Comparison of ENCODE assay signal across 29 cellular contexts in genomic region chr16:56399492-56399891, GRCh38.
"Had no signal": no experiment of that assay in that cellular context is flagged by ENCODE, and none has a peak within 500 bp of the region (broad histone marks: within the 10 kb centered on the region; RNA-seq: fewer than 3 reads in every experiment).

No MANE protein-coding gene starts in this region.

- H3K4me3 ChIP-seq: cardiac muscle cell, hepatocyte, pancreas, vagina had no signal

- H2AFZ ChIP-seq: hepatocyte had no signal

- H3K4me2 ChIP-seq: hepatocyte had no signal

- H3K27ac ChIP-seq: cardiac muscle cell, hepatocyte, pancreas, vagina had no signal

- H3K4me3 Mint-ChIP-seq: activated B cell treated with CpG ODN at 0.5 μM for 24 hours; activated CD4-positive, alpha-beta T cell treated with anti-CD3 and anti-CD28 coated beads for 36 hours; activated naive CD8-positive, alpha-beta T cell treated with anti-CD3 and anti-CD28 coated beads, Interleukin-2, amount 10 ng/mL, durations not matched to agents 7 days and 5 days; activated T-cell treated with anti-CD3 and anti-CD28 coated beads, Interleukin-2, amount 50 U/mL, for 24 hours; dendritic cell treated with granulocyte-macrophage colony-stimulating factor and Interleukin-4, amounts not matched to agents 40 ng/mL and 50 ng/mL, for 4 days; immature natural killer cell; nephron; stimulated activated memory B cell treated with anti-CD40 and anti-IgM and Interleukin-4, amounts not matched to agents 10 μg/mL and 1 μg/mL and 100 μg/mL, for 72 hours had no signal

- H3K27me3 ChIP-seq: cardiac muscle cell, hepatocyte, pancreas, vagina had no signal

- H3K4me1 ChIP-seq: pancreas, vagina had no signal

- H3K9me3 Mint-ChIP-seq: activated B cell treated with CpG ODN at 0.5 μM for 24 hours; activated T-cell treated with anti-CD3 and anti-CD28 coated beads, Interleukin-2, amount 50 U/mL, for 24 hours; activated T-helper 2 cell treated with anti-CD3 and anti-CD28 coated beads, Interferon-gamma antibody, Interleukin-2, Interleukin-4, amounts not matched to agents 10 μg/mL and 5 μg/mL and 100 μg/mL, durations not matched to agents 14 hours and 24 hours and 36 hours; dendritic cell treated with granulocyte-macrophage colony-stimulating factor and Interleukin-4, amounts not matched to agents 40 ng/mL and 50 ng/mL, for 4 days; immature natural killer cell; stimulated activated memory B cell treated with anti-CD40 and anti-IgM and Interleukin-4, amounts not matched to agents 10 μg/mL and 1 μg/mL and 100 μg/mL, for 72 hours had no signal

- H3K27ac Mint-ChIP-seq: activated B cell treated with CpG ODN at 0.5 μM for 24 hours; activated naive CD8-positive, alpha-beta T cell treated with anti-CD3 and anti-CD28 coated beads, Interleukin-2, amount 10 ng/mL, durations not matched to agents 7 days and 5 days; activated T-cell treated with anti-CD3 and anti-CD28 coated beads, Interleukin-2, amount 50 U/mL, for 24 hours; activated T-helper 2 cell treated with anti-CD3 and anti-CD28 coated beads, Interferon-gamma antibody, Interleukin-2, Interleukin-4, amounts not matched to agents 10 μg/mL and 5 μg/mL and 100 μg/mL, durations not matched to agents 14 hours and 24 hours and 36 hours; dendritic cell treated with granulocyte-macrophage colony-stimulating factor and Interleukin-4, amounts not matched to agents 40 ng/mL and 50 ng/mL, for 4 days; immature natural killer cell; nephron; stimulated activated memory B cell treated with anti-CD40 and anti-IgM and Interleukin-4, amounts not matched to agents 10 μg/mL and 1 μg/mL and 100 μg/mL, for 72 hours had no signal

- H3K9me3 ChIP-seq: pancreas, vagina had no signal

- H3K4me1 Mint-ChIP-seq: activated CD4-positive, alpha-beta T cell treated with anti-CD3 and anti-CD28 coated beads for 36 hours; activated naive CD8-positive, alpha-beta T cell treated with anti-CD3 and anti-CD28 coated beads, Interleukin-2, amount 10 ng/mL, durations not matched to agents 7 days and 5 days; nephron had no signal

- DNase-seq: activated B cell treated with CpG ODN at 0.5 μM for 24 hours; activated CD4-positive, alpha-beta T cell treated with anti-CD3 and anti-CD28 coated beads for 36 hours; activated CD4-positive, alpha-beta T cell treated with anti-CD3 and anti-CD28 coated beads, Interleukin-2, amount 50 U/mL, for 4 hours; activated CD8-positive, alpha-beta memory T cell treated with anti-CD3 and anti-CD28 coated beads for 24 hours; activated CD8-positive, alpha-beta memory T cell treated with anti-CD3 and anti-CD28 coated beads, Interleukin-2, amount 50 U/mL, for 4 hours; activated naive CD4-positive, alpha-beta T cell treated with Interleukin-2 at 50 U/mL for 16 hours; activated naive CD8-positive, alpha-beta T cell treated with anti-CD3 and anti-CD28 coated beads, Interleukin-2, amount 10 ng/mL, durations not matched to agents 7 days and 5 days; activated T-cell treated with anti-CD3 and anti-CD28 coated beads, Interleukin-2, amount 50 U/mL, for 24 hours; amniotic stem cell; effector CD4-positive, alpha-beta T cell; erythroblast; foreskin fibroblast; immature natural killer cell; kidney glomerular epithelial cell; left ventricle myocardium superior; mesenchymal stem cell; pancreas; right cardiac atrium; small intestine; stimulated activated CD4-positive, alpha-beta T cell treated with anti-CD3 and anti-CD28 coated beads, Interleukin-15, amount 100 ng/mL, for 24 hours; T-helper 9 cell; trophoblast cell had no signal

- H3K27me3 Mint-ChIP-seq: activated B cell treated with CpG ODN at 0.5 μM for 24 hours; activated CD4-positive, alpha-beta T cell treated with anti-CD3 and anti-CD28 coated beads for 36 hours; activated naive CD8-positive, alpha-beta T cell treated with anti-CD3 and anti-CD28 coated beads, Interleukin-2, amount 10 ng/mL, durations not matched to agents 7 days and 5 days; activated T-cell treated with anti-CD3 and anti-CD28 coated beads, Interleukin-2, amount 50 U/mL, for 24 hours; dendritic cell treated with granulocyte-macrophage colony-stimulating factor and Interleukin-4, amounts not matched to agents 40 ng/mL and 50 ng/mL, for 4 days; stimulated activated memory B cell treated with anti-CD40 and anti-IgM and Interleukin-4, amounts not matched to agents 10 μg/mL and 1 μg/mL and 100 μg/mL, for 72 hours had no signal

- ATAC-seq: activated CD4-positive, alpha-beta T cell treated with anti-CD3 and anti-CD28 coated beads for 36 hours; right cardiac atrium; stimulated activated memory B cell treated with anti-CD40 and anti-IgM and Interleukin-4, amounts not matched to agents 10 μg/mL and 1 μg/mL and 100 μg/mL, for 72 hours had no signal
